In genomic region chr3:58594117-58594516, GRCh38 we compare ENCODE assay signal across 27 cellular contexts.
"Had no signal": no experiment of that assay in that cellular context is flagged by ENCODE, and none has a peak within 500 bp of the region (broad histone marks: within the 10 kb centered on the region; RNA-seq: fewer than 3 reads in every experiment).

No MANE protein-coding gene starts in this region.

- FAIRE-seq: urothelium cell line had no signal

- DNase-seq: stimulated activated CD4-positive, alpha-beta T cell treated with anti-CD3 and anti-CD28 coated beads, Interleukin-2, amount 100 ng/mL, for 48 hours; stimulated activated CD4-positive, alpha-beta T cell treated with anti-CD3 and anti-CD28 coated beads, Interleukin-4, amount 100 ng/mL, for 1 hour; stimulated activated CD4-positive, alpha-beta T cell treated with anti-CD3 and anti-CD28 coated beads, Interleukin-4, amount 100 ng/mL, for 24 hours; stimulated activated CD4-positive, alpha-beta T cell treated with anti-CD3 and anti-CD28 coated beads, Interleukin-4, amount 100 ng/mL, for 4 hours; stimulated activated CD8-positive, alpha-beta memory T cell treated with anti-CD3 and anti-CD28 coated beads, Interleukin-4, amount 100 ng/mL, for 48 hours; stimulated activated naive B cell treated with anti-CD40 and anti-IgM and Interleukin-4, amounts not matched to agents 10 μg/mL and 1 μg/mL and 100 μg/mL, for 72 hours; stimulated activated naive CD4-positive, alpha-beta T cell; stimulated activated naive CD4-positive, alpha-beta T cell treated with Interleukin-2 at 50 U/mL for 16 hours; stimulated activated naive CD8-positive, alpha-beta T cell treated with anti-CD3 and anti-CD28 coated beads, Interleukin-15, amount 100 ng/mL, for 72 hours; stimulated activated naive CD8-positive, alpha-beta T cell treated with anti-CD3 and anti-CD28 coated beads, Interleukin-15, Interleukin-2, amounts not matched to agents 100 U/mL and 50 U/mL, for 24 hours; stomach; substantia nigra; testis; thyroid gland; tibial artery; transverse colon; trophoblast cell; upper lobe of left lung; upper lobe of right lung; uterus had no signal

- H3K27ac ChIP-seq: stomach, suprapubic skin, testis, thoracic aorta, thyroid gland, tibial artery, tibial nerve, transverse colon, upper lobe of left lung, upper lobe of right lung, uterus, vagina had no signal

- H3K36me3 ChIP-seq: stomach, suprapubic skin, thoracic aorta, thyroid gland, tibial artery, tibial nerve, transverse colon, upper lobe of left lung, upper lobe of right lung, uterus, vagina had no signal

- H3K4me1 ChIP-seq: suprapubic skin, testis, thyroid gland, tibial artery, tibial nerve, transverse colon, upper lobe of left lung, upper lobe of right lung, uterus, vagina had no signal

- H3K27me3 ChIP-seq: stomach, suprapubic skin, testis, thyroid gland, tibial artery, tibial nerve, transverse colon, upper lobe of left lung, upper lobe of right lung, uterus, vagina had no signal

- H3K9me3 ChIP-seq: stomach, suprapubic skin, testis, thoracic aorta, thyroid gland, tibial artery, tibial nerve, transverse colon, upper lobe of left lung, upper lobe of right lung, uterus, vagina had no signal

- ATAC-seq: stimulated activated effector memory CD8-positive, alpha-beta T cell treated with anti-CD3 and anti-CD28 coated beads, Interleukin-12 subunit alpha, Interleukin-12 subunit beta, amount 100 ng/mL, for 72 hours; stimulated activated memory B cell treated with anti-CD40 and anti-IgM and Interleukin-4, amounts not matched to agents 10 μg/mL and 1 μg/mL and 100 μg/mL, for 72 hours; stimulated activated naive B cell treated with anti-CD40 and anti-IgM and Interleukin-4, amounts not matched to agents 10 μg/mL and 1 μg/mL and 100 μg/mL, for 72 hours; stimulated activated naive CD8-positive, alpha-beta T cell treated with anti-CD3 and anti-CD28 coated beads, Interleukin-15, amount 100 ng/mL, for 72 hours; stimulated activated naive CD8-positive, alpha-beta T cell treated with anti-CD3 and anti-CD28 coated beads, Interleukin-15, Interleukin-2, amounts not matched to agents 100 U/mL and 50 U/mL, for 24 hours; upper lobe of right lung had no signal

- H3K4me3 ChIP-seq: stomach, suprapubic skin, testis, thoracic aorta, thyroid gland, tibial artery, tibial nerve, transverse colon, upper lobe of left lung, upper lobe of right lung, uterus, vagina had no signal
